Comparison of ENCODE assay signal across 16 cellular contexts in the genomic region with DNA sequence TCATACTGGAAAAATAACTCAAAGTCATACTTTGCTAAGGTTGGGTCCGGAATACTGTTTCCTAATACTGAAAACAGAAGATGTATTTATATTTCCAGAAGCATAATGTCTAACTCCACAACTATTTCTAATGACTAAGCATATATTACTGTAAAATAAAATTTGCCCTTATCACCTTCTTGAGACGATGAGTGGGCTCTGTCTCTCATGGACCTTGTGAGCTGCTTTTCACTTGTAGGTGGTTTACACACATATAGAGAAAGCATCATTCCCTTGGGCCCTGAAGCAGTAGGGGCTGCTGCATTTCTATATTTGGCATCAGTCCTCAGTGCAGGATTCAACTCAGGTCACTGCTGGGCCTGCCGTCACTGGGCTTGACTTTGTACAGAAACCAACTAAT. TPM values are rescaled to one million over a fixed set of nuclear protein-coding genes. Genes with fewer than 3 reads are reported as not detected.
"Had no signal": no experiment of that assay in that cellular context is flagged by ENCODE, and none has a peak within 500 bp of the region (broad histone marks: within the 10 kb centered on the region; RNA-seq: fewer than 3 reads in every experiment).

No MANE protein-coding gene starts in this region.

- H3K36me3 Mint-ChIP-seq: activated naive CD4-positive, alpha-beta T cell treated with anti-CD3 and anti-CD28 coated beads, Interleukin-2, amount 10 ng/mL, durations not matched to agents 7 days and 5 days; brain; naive thymus-derived CD4-positive, alpha-beta T cell had no signal

- ATAC-seq: activated T-helper 17 cell treated with anti-CD3 and anti-CD28 coated beads, Interleukin-2, amount 50 U/mL, for 72 hours; naive thymus-derived CD4-positive, alpha-beta T cell; T-helper 17 cell; upper lobe of right lung had no signal

- DNase-seq: activated CD4-positive, alpha-beta T cell treated with anti-CD3 and anti-CD28 coated beads, Interleukin-2, amount 10 ng/mL, durations not matched to agents 7 days and 5 days; activated CD4-positive, CD25-positive, alpha-beta regulatory T cell; activated CD8-positive, alpha-beta memory T cell treated with anti-CD3 and anti-CD28 coated beads for 24 hours; activated naive CD4-positive, alpha-beta T cell treated with anti-CD3 and anti-CD28 coated beads, Interleukin-2, amount 10 ng/mL, durations not matched to agents 7 days and 5 days; hypothalamus; naive thymus-derived CD4-positive, alpha-beta T cell; right cardiac atrium; stimulated activated CD4-positive, alpha-beta T cell treated with anti-CD3 and anti-CD28 coated beads, Interleukin-12 subunit alpha, Interleukin-12 subunit beta, amount 100 ng/mL, for 4 hours; stimulated activated naive CD4-positive, alpha-beta T cell treated with Interleukin-2 at 50 U/mL for 16 hours; T-helper 17 cell; upper lobe of right lung had no signal

- H3K27ac ChIP-seq: suprapubic skin, upper lobe of right lung had no signal

- H3K4me1 Mint-ChIP-seq: activated CD4-positive, alpha-beta T cell treated with anti-CD3 and anti-CD28 coated beads, Interleukin-2, amount 10 ng/mL, durations not matched to agents 7 days and 5 days; activated naive CD4-positive, alpha-beta T cell treated with anti-CD3 and anti-CD28 coated beads, Interleukin-2, amount 10 ng/mL, durations not matched to agents 7 days and 5 days; activated T-helper 17 cell treated with anti-CD3 and anti-CD28 coated beads, Interleukin-2, amount 50 U/mL, for 72 hours; naive thymus-derived CD4-positive, alpha-beta T cell; T-helper 17 cell had no signal

- H3K27ac Mint-ChIP-seq: activated CD4-positive, alpha-beta T cell treated with anti-CD3 and anti-CD28 coated beads, Interleukin-2, amount 10 ng/mL, durations not matched to agents 7 days and 5 days; activated naive CD4-positive, alpha-beta T cell treated with anti-CD3 and anti-CD28 coated beads, Interleukin-2, amount 10 ng/mL, durations not matched to agents 7 days and 5 days; activated T-helper 17 cell treated with anti-CD3 and anti-CD28 coated beads, Interleukin-2, amount 50 U/mL, for 72 hours; brain; naive thymus-derived CD4-positive, alpha-beta T cell; T-helper 17 cell had no signal

- H3K4me1 ChIP-seq: suprapubic skin, upper lobe of right lung had no signal

- H3K9me3 Mint-ChIP-seq: activated CD4-positive, alpha-beta T cell treated with anti-CD3 and anti-CD28 coated beads, Interleukin-2, amount 10 ng/mL, durations not matched to agents 7 days and 5 days; activated naive CD4-positive, alpha-beta T cell treated with anti-CD3 and anti-CD28 coated beads, Interleukin-2, amount 10 ng/mL, durations not matched to agents 7 days and 5 days; activated T-helper 17 cell treated with anti-CD3 and anti-CD28 coated beads, Interleukin-2, amount 50 U/mL, for 72 hours; brain had no signal

- H3K27me3 ChIP-seq: suprapubic skin, upper lobe of right lung had no signal

- H3K4me3 Mint-ChIP-seq: activated CD4-positive, alpha-beta T cell treated with anti-CD3 and anti-CD28 coated beads, Interleukin-2, amount 10 ng/mL, durations not matched to agents 7 days and 5 days; activated naive CD4-positive, alpha-beta T cell treated with anti-CD3 and anti-CD28 coated beads, Interleukin-2, amount 10 ng/mL, durations not matched to agents 7 days and 5 days; activated T-helper 17 cell treated with anti-CD3 and anti-CD28 coated beads, Interleukin-2, amount 50 U/mL, for 72 hours; brain; naive thymus-derived CD4-positive, alpha-beta T cell; T-helper 17 cell had no signal

- H3K9me3 ChIP-seq: suprapubic skin, upper lobe of right lung had no signal

- H3K4me3 ChIP-seq: lung, suprapubic skin, upper lobe of right lung had no signal

- H3K27me3 Mint-ChIP-seq: activated CD4-positive, alpha-beta T cell treated with anti-CD3 and anti-CD28 coated beads, Interleukin-2, amount 10 ng/mL, durations not matched to agents 7 days and 5 days; activated naive CD4-positive, alpha-beta T cell treated with anti-CD3 and anti-CD28 coated beads, Interleukin-2, amount 10 ng/mL, durations not matched to agents 7 days and 5 days; brain; T-helper 17 cell had no signal

- H3K36me3 ChIP-seq: suprapubic skin, upper lobe of right lung had no signal

RNA-seq across cellular contexts. Expression of a gene that starts 10.7 kb away (rescaled TPM):
- total RNA-seq: activated CD4-positive, alpha-beta T cell treated with anti-CD3 and anti-CD28 coated beads, Interleukin-2, amount 10 ng/mL, durations not matched to agents 7 days and 5 days; endothelial cell of umbilical vein; naive thymus-derived CD4-positive, alpha-beta T cell; T-helper 17 cell had no signal
- polyA plus RNA-seq: naive thymus-derived CD4-positive, alpha-beta T cell had no signal
